In genomic region chr19:49870309-49870901, GRCh38 we compare ENCODE assay signal across 7 cellular contexts. TPM values are rescaled to one million over a fixed set of nuclear protein-coding genes. Genes with fewer than 3 reads are reported as not detected.
A peak's percentile ranks its signal among the peaks of the same experiment; 100 is the strongest.
DNase-seq lines count a peak whose midpoint lies in the region; ATAC-seq and TF ChIP-seq lines count a peak whose summit lies in the region.

No MANE protein-coding gene starts in this region.

- POLR2A ChIA-PET in activated naive CD8-positive, alpha-beta T cell treated with anti-CD3 and anti-CD28 coated beads, Interleukin-2, amount 10 ng/mL, durations not matched to agents 7 days and 5 days (lab: Charles Lee): interaction anchor here (1.2 to 2.0 kb wide), 4 partner anchors 7 to 59 kb away, joined by 4 to 17 read pairs (median 10); partner anchors contain the start of genes AKT1S1, ATF5, FUZ and NUP62
- POLR2A ChIA-PET in HEK293T (lab: Yijun Ruan, JAX): no interaction called here

- DNase-seq in HUDEP-2 (lab: John Stamatoyannopoulos, UW; ENCODE audit: unreplicated experiment in 76 of 76) (peak in 58 of 76 experiments; percentile 25 to 93 (median 64)), substantia nigra (lab: John Stamatoyannopoulos, UW) (peak in 2 of 49 donors; percentile 21 to 64), NCI-H1105 (lab: John Stamatoyannopoulos, UW) (no peak), HEK293T (ENCODE audit: extremely low spot score) (no peak)
- DNase-seq in activated naive CD8-positive, alpha-beta T cell treated with anti-CD3 and anti-CD28 coated beads, Interleukin-2, amount 10 ng/mL, durations not matched to agents 7 days and 5 days: no peak

- no peaks in the 10 kb centered on the region for H3K27me3 Mint-ChIP-seq in activated naive CD8-positive, alpha-beta T cell treated with anti-CD3 and anti-CD28 coated beads, Interleukin-2, amount 10 ng/mL, durations not matched to agents 7 days and 5 days

- H3K9me3 Mint-ChIP-seq in activated naive CD8-positive, alpha-beta T cell treated with anti-CD3 and anti-CD28 coated beads, Interleukin-2, amount 10 ng/mL, durations not matched to agents 7 days and 5 days: no peaks in the 10 kb centered on the region

- H3K27ac ChIP-seq in substantia nigra (ENCODE audit: low read depth, low read length, poor library complexity, severe bottlenecking): peak overlapping the region; percentile 98

- H3K4me3 ChIP-seq in iPS-18c (ENCODE audit: insufficient read depth, low read depth, low read length): peak overlapping the region; percentile 62

- CTCF ChIA-PET in HEK293T (lab: Yijun Ruan, JAX): no interaction called here

- H3K36me3 Mint-ChIP-seq in activated naive CD8-positive, alpha-beta T cell treated with anti-CD3 and anti-CD28 coated beads, Interleukin-2, amount 10 ng/mL, durations not matched to agents 7 days and 5 days: peaks cover 3% of the 10 kb centered on the region

- H3K4me1 Mint-ChIP-seq in activated naive CD8-positive, alpha-beta T cell treated with anti-CD3 and anti-CD28 coated beads, Interleukin-2, amount 10 ng/mL, durations not matched to agents 7 days and 5 days: peaks cover 33% of the 10 kb centered on the region

- no peak for ATAC-seq in activated naive CD8-positive, alpha-beta T cell treated with anti-CD3 and anti-CD28 coated beads, Interleukin-2, amount 10 ng/mL, durations not matched to agents 7 days and 5 days (ENCODE audit: low read depth)
- no peak for ATAC-seq in HG03457 (IDR thresholded peaks at IDR 0.05; ENCODE audit: unreplicated experiment)

- H3K9me3 ChIP-seq in iPS-18c (ENCODE audit: control insufficient read depth, insufficient read depth, low read length): peaks cover 2% of the 10 kb centered on the region

- H3K27ac Mint-ChIP-seq in activated naive CD8-positive, alpha-beta T cell treated with anti-CD3 and anti-CD28 coated beads, Interleukin-2, amount 10 ng/mL, durations not matched to agents 7 days and 5 days: peak overlapping the region; percentile 94

- H3K4me3 Mint-ChIP-seq in activated naive CD8-positive, alpha-beta T cell treated with anti-CD3 and anti-CD28 coated beads, Interleukin-2, amount 10 ng/mL, durations not matched to agents 7 days and 5 days: no peak overlapping the region

TF ChIP-seq in HEK293T, 16 proteins besides CTCF, POLR2A, EP300 and RAD21:
- TF ChIP-seq LEF1 (IDR thresholded peaks at IDR 0.05; ENCODE audit: borderline replicate concordance): no peak
- TF ChIP-seq BHLHE40 (IDR thresholded peaks at IDR 0.05; ENCODE audit: borderline replicate concordance): no peak
- no peak for TF ChIP-seq FOXM1 (IDR thresholded peaks at IDR 0.05; ENCODE audit: borderline replicate concordance)
- no peak for TF ChIP-seq CTBP1 (IDR thresholded peaks at IDR 0.05; ENCODE audit: borderline replicate concordance)
- TF ChIP-seq HDGF (IDR thresholded peaks at IDR 0.05; ENCODE audit: borderline replicate concordance): no peak
- TF ChIP-seq FOXK2 (IDR thresholded peaks at IDR 0.05): no peak
- TF ChIP-seq ELF4 (IDR thresholded peaks at IDR 0.05): no peak
- TF ChIP-seq ZNF384 (IDR thresholded peaks at IDR 0.05): no peak
- TF ChIP-seq TARDBP (IDR thresholded peaks at IDR 0.05): no peak
- TF ChIP-seq NFRKB (IDR thresholded peaks at IDR 0.05): no peak
- no peak for TF ChIP-seq L3MBTL2 (conservative IDR thresholded peaks at IDR 0.05)
- no peak for TF ChIP-seq ARNT (IDR thresholded peaks at IDR 0.05)
- no peak for TF ChIP-seq FOXA1 (IDR thresholded peaks at IDR 0.05)
- no peak for TF ChIP-seq SP1 (IDR thresholded peaks at IDR 0.05)
- TF ChIP-seq SUZ12 (IDR thresholded peaks at IDR 0.05): no peak
- TF ChIP-seq PKNOX1 (IDR thresholded peaks at IDR 0.05): no peak

RNA-seq across cellular contexts. Expression of gene PNKP, which starts 3.0 kb away (rescaled TPM):
- 100 to 1,000 TPM; 144 to 160 TPM for total RNA-seq in activated naive CD8-positive, alpha-beta T cell treated with anti-CD3 and anti-CD28 coated beads, Interleukin-2, amount 10 ng/mL, durations not matched to agents 7 days and 5 days

RNA-seq across cellular contexts. Expression of gene AKT1S1, which starts 6.8 kb away (rescaled TPM):
- total RNA-seq in activated naive CD8-positive, alpha-beta T cell treated with anti-CD3 and anti-CD28 coated beads, Interleukin-2, amount 10 ng/mL, durations not matched to agents 7 days and 5 days: 10 to 100 TPM; 17.3 to 19.9 TPM

RNA-seq across cellular contexts. Expression of gene TBC1D17, which starts 7.1 kb away (rescaled TPM):
- 10 to 100 TPM; 51.3 to 53.4 TPM for total RNA-seq in activated naive CD8-positive, alpha-beta T cell treated with anti-CD3 and anti-CD28 coated beads, Interleukin-2, amount 10 ng/mL, durations not matched to agents 7 days and 5 days

RNA-seq across cellular contexts. Expression of gene PTOV1, which starts 19.4 kb away (rescaled TPM):
- 100 to 1,000 TPM in 1 of 2 experiments, 10 to 100 TPM in 1; 99.7 to 102 TPM for total RNA-seq in activated naive CD8-positive, alpha-beta T cell treated with anti-CD3 and anti-CD28 coated beads, Interleukin-2, amount 10 ng/mL, durations not matched to agents 7 days and 5 days

RNA-seq across cellular contexts. Expression of gene IL4I1, which starts 26.3 kb away (rescaled TPM):
- total RNA-seq in activated naive CD8-positive, alpha-beta T cell treated with anti-CD3 and anti-CD28 coated beads, Interleukin-2, amount 10 ng/mL, durations not matched to agents 7 days and 5 days: 1 to 10 TPM; 1.4 to 1.7 TPM

Comparison
In these comparisons a context has a peak if more than half of its experiments do, and no peak if none do; other contexts are left out.
1. DNase-seq: peak in HUDEP-2 (58 of 76); none in activated naive CD8-positive, alpha-beta T cell treated with anti-CD3 and anti-CD28 coated beads, Interleukin-2, amount 10 ng/mL, durations not matched to agents 7 days and 5 days (single experiment), NCI-H1105 (single experiment) and HEK293T (single experiment).